ENCODE assay signal across 33 cellular contexts in genomic region chr1:187167555-187167954, GRCh38.
"Had no signal": no experiment of that assay in that cellular context is flagged by ENCODE, and none has a peak within 500 bp of the region (broad histone marks: within the 10 kb centered on the region; RNA-seq: fewer than 3 reads in every experiment).

No MANE protein-coding gene starts in this region.

- H3K36me3 ChIP-seq: MG63 had no signal

- DNase-seq: Karpas-422, Kasumi-1, MG63, MM.1S, MV-4-11, NCI-H1048, NCI-H1092, NCI-H1092 treated with DMSO at 0.1 percent for 48 hours, NCI-H1105, NCI-H1105 treated with DMSO at 0.1 percent for 48 hours, NCI-H1417, NCI-H1417 treated with DMSO at 0.1 percent for 48 hours, NCI-H1436, NCI-H1436 treated with DMSO at 0.1 percent for 48 hours, NCI-H1694, NCI-H1694 treated with DMSO at 0.1 percent for 48 hours, NCI-H187, NCI-H187 treated with DMSO at 0.1 percent for 48 hours, NCI-H1930, NCI-H2029, NCI-H2029 treated with DMSO at 0.1 percent for 48 hours, NCI-H2081, NCI-H2081 treated with DMSO at 0.1 percent for 48 hours, NCI-H2107, NCI-H2171, NCI-H2171 treated with DMSO at 0.1 percent for 48 hours, NCI-H2227 treated with DMSO at 0.1 percent for 48 hours, NCI-H226, NCI-H345, NCI-H446, NCI-H446 treated with DMSO at 0.1 percent for 48 hours, NCI-H510A had no signal

- H3K27ac ChIP-seq: KMS-11 had no signal

- H3K9ac ChIP-seq: KMS-11 had no signal

- H3K4me3 ChIP-seq: MG63 had no signal

- H3K27me3 ChIP-seq: MG63 had no signal

- H3K4me2 ChIP-seq: KMS-11 had no signal
